Comparison of ENCODE assay signal across 8 cellular contexts in the genomic region with DNA sequence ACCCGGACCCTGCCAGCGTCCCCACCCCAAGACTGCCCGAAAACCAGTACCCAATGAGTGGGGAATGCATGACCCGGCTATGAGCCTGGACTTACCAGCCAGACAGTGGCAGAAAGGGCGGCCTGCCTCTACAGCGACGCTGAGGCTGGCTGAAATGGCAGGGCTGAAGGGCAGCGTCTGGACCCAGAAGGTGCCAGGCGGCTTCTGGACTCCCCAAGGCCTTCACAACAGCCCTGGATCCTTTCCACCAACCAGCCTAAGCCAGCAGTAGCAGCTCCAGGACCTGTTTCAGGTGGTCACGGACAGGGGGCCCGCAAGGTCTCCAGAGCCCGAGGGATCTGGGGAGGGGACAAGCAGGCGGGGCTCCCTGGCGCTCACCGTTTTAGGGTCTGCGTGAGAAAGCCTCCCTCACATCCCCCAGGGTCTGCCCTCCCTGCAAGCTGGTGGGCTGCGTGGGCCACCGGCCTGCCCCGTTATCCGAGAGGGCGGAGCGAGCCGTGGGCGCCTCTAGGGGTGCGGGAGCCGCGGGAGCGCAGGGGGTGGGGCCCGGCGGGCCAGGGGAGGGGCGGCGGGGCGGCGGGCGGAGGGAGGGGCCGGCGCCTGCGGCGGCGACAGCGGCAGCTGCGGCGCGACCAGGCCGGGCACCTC. TPM values are rescaled to one million over a fixed set of nuclear protein-coding genes. Genes with fewer than 3 reads are reported as not detected.
A peak's percentile ranks its signal among the peaks of the same experiment; 100 is the strongest.
DNase-seq lines count a peak whose midpoint lies in the region; ATAC-seq and TF ChIP-seq lines count a peak whose summit lies in the region.

A gene with protein sequence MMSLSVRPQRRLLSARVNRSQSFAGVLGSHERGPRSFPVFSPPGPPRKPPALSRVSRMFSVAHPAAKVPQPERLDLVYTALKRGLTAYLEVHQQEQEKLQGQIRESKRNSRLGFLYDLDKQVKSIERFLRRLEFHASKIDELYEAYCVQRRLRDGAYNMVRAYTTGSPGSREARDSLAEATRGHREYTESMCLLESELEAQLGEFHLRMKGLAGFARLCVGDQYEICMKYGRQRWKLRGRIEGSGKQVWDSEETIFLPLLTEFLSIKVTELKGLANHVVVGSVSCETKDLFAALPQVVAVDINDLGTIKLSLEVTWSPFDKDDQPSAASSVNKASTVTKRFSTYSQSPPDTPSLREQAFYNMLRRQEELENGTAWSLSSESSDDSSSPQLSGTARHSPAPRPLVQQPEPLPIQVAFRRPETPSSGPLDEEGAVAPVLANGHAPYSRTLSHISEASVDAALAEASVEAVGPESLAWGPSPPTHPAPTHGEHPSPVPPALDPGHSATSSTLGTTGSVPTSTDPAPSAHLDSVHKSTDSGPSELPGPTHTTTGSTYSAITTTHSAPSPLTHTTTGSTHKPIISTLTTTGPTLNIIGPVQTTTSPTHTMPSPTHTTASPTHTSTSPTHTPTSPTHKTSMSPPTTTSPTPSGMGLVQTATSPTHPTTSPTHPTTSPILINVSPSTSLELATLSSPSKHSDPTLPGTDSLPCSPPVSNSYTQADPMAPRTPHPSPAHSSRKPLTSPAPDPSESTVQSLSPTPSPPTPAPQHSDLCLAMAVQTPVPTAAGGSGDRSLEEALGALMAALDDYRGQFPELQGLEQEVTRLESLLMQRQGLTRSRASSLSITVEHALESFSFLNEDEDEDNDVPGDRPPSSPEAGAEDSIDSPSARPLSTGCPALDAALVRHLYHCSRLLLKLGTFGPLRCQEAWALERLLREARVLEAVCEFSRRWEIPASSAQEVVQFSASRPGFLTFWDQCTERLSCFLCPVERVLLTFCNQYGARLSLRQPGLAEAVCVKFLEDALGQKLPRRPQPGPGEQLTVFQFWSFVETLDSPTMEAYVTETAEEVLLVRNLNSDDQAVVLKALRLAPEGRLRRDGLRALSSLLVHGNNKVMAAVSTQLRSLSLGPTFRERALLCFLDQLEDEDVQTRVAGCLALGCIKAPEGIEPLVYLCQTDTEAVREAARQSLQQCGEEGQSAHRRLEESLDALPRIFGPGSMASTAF (plus strand): TSS at position 608 of the 648 bp plus-strand sequence. CDS start 9,618 bp downstream, outside the sequence.

- ATAC-seq in GM19463 (IDR thresholded peaks at IDR 0.05; ENCODE audit: unreplicated experiment), result peak; percentile 40
- peak; percentile 79 for ATAC-seq in body of pancreas
- ATAC-seq in HG02852 (IDR thresholded peaks at IDR 0.05; ENCODE audit: unreplicated experiment), result no peak

- peak within 1 kb of the TSS; percentile 96 for H3K4me2 ChIP-seq in hepatocyte

- no peak for DNase-seq in AG09309 (ENCODE audit: low read depth)
- no peak for DNase-seq in SK-N-MC (ENCODE audit: low read depth, low spot score)
- peak; percentile 63 to 76 (median 69) for DNase-seq in body of pancreas
- peak; percentile 77 for DNase-seq in hepatocyte (ENCODE audit: low spot score)
- no peak for DNase-seq in pulmonary artery endothelial cell (ENCODE audit: low read depth, low spot score)
- no peak for DNase-seq in kidney glomerular epithelial cell (lab: John Stamatoyannopoulos, UW)

- H3K9me3 ChIP-seq in SK-N-MC (ENCODE audit: low read depth, low read length) (no peaks in the 10 kb centered on the region), body of pancreas (no peaks in the 10 kb centered on the region), hepatocyte (ENCODE audit: low read depth) (no peaks in the 10 kb centered on the region)

- H4K20me1 ChIP-seq in hepatocyte (ENCODE audit: insufficient read depth, poor library complexity, severe bottlenecking), result peaks cover 8% of the 10 kb centered on the region

- TF ChIP-seq CTCF in AG09309 (IDR thresholded peaks at IDR 0.05; ENCODE audit: control insufficient read depth, insufficient read depth, low read depth, low read length, missing control alignments) (no peak), body of pancreas (IDR thresholded peaks at IDR 0.05) (no peak), hepatocyte (IDR thresholded peaks at IDR 0.05; ENCODE audit: poor library complexity) (no peak)

- H3K79me2 ChIP-seq in hepatocyte, result peaks cover 33% of the 10 kb centered on the region

- peak within 1 kb of the TSS; percentile 68 for H3K9ac ChIP-seq in SK-N-MC (ENCODE audit: insufficient read length)

- WGBS in body of pancreas, 2 donors, result 6 to 49% methylated on average over 5 to 29 of the region's 45 CpGs
- 45% methylated on average over 16 of the region's 45 CpGs for WGBS in hepatocyte (ENCODE audit: low lambda C conversion rate, missing lambda C conversion rate)

- H3K27ac ChIP-seq in SK-N-MC, result no peak within 1 kb of the TSS
- peak within 1 kb of the TSS; percentile 77 to 94 (median 87) for H3K27ac ChIP-seq in body of pancreas
- peak within 1 kb of the TSS; percentile 76 for H3K27ac ChIP-seq in hepatocyte

- no peak for TF ChIP-seq POLR2A in body of pancreas (IDR thresholded peaks at IDR 0.05)

- H3K4me3 ChIP-seq in AG09309 (ENCODE audit: control insufficient read depth, low read depth, low read length) (peak within 1 kb of the TSS; percentile 78), SK-N-MC (peak within 1 kb of the TSS; percentile 79), body of pancreas (peak within 1 kb of the TSS; percentile 17 to 82), hepatocyte (peak within 1 kb of the TSS; percentile 91)

- intact Hi-C loops in body of pancreas (cut with DNase I), result no loop called here

- H3K27me3 ChIP-seq in body of pancreas, result no peaks in the 10 kb centered on the region
- H3K27me3 ChIP-seq in hepatocyte, result no peaks in the 10 kb centered on the region

- no peaks in the 10 kb centered on the region for H3K9me2 ChIP-seq in hepatocyte (replicated peaks; ENCODE audit: insufficient read depth)

- H2AFZ ChIP-seq in hepatocyte, result peak within 1 kb of the TSS; percentile 78

- H3K4me1 ChIP-seq in body of pancreas (peaks cover 45% of the 10 kb centered on the region), hepatocyte (ENCODE audit: insufficient read depth) (peaks cover 24% of the 10 kb centered on the region)

- H3K36me3 ChIP-seq in SK-N-MC (ENCODE audit: insufficient read depth, low read length) (no peaks in the 10 kb centered on the region), body of pancreas (replicated peaks in 1 of 2; ENCODE audit: insufficient read depth in 1 of 2, low read depth in 2 of 2) (no peaks in the 10 kb centered on the region), hepatocyte (replicated peaks; ENCODE audit: insufficient read depth, low read depth) (no peaks in the 10 kb centered on the region)

RNA-seq across cellular contexts. Expression of the gene that starts here (rescaled TPM):
- 10 to 100 TPM; 37.9 to 62.6 TPM for total RNA-seq in body of pancreas
- total RNA-seq in hepatocyte, result 12.5 and 12.9 TPM in 2 replicates
- polyA plus RNA-seq in hepatocyte, result 37.8 and 38.3 TPM in 2 replicates
- 45.7 and 54.2 TPM in 2 replicates for total RNA-seq in pulmonary artery endothelial cell

Comparison
In these comparisons a context has a peak if more than half of its experiments do, and no peak if none do; other contexts are left out.
1. DNase-seq: peak in body of pancreas (4 of 4) and hepatocyte (single experiment); none in AG09309 (single experiment), SK-N-MC (single experiment), pulmonary artery endothelial cell (single experiment) and kidney glomerular epithelial cell (single experiment).
2. Peak in every context shown above with its lines, with median percentiles within 50 percentile points of each other: H3K4me3 ChIP-seq.